25 cellular contexts compared by ENCODE assay signal in genomic region chr1:2000432-2000831, GRCh38. TPM values are rescaled to one million over a fixed set of nuclear protein-coding genes. Genes with fewer than 3 reads are reported as not detected.
"Had no signal": no experiment of that assay in that cellular context is flagged by ENCODE, and none has a peak within 500 bp of the region (broad histone marks: within the 10 kb centered on the region; RNA-seq: fewer than 3 reads in every experiment).

No MANE protein-coding gene starts in this region.

- H3K4me3 ChIP-seq: MG63 had no signal

- H3K9me3 ChIP-seq: MG63, SK-N-SH had no signal

- H3K27me3 ChIP-seq: MG63 had no signal

- ATAC-seq: T-cell had no signal

- FAIRE-seq: HTR-8/SVneo had no signal

- H3K27ac ChIP-seq: HL-60, RWPE1 had no signal

- DNase-seq: KBM-7, MG63, NCI-H1092, NCI-H1105 treated with DMSO at 0.1 percent for 48 hours, NCI-H1417 treated with DMSO at 0.1 percent for 48 hours, NCI-H146, NCI-H1694 treated with DMSO at 0.1 percent for 48 hours, NCI-H1930, NCI-H2081, NCI-H2171, NCI-H226, NCI-H446, NCI-H510A, NCI-H524 treated with DMSO at 0.1 percent for 48 hours, NCI-H69, NCI-H774, SHP77, SK-N-SH, SW 1271, T-cell had no signal

- H3K36me3 ChIP-seq: MG63 had no signal

RNA-seq across cellular contexts. Expression of gene CFAP74, which starts 3.2 kb away (rescaled TPM):
- total RNA-seq: SK-MEL-5, T-cell had no signal
- polyA plus RNA-seq: IgD-negative memory B cell, SK-N-SH had no signal

RNA-seq across cellular contexts. Expression of gene GABRD, which starts 18.7 kb away (rescaled TPM):
- polyA plus RNA-seq: IgD-negative memory B cell had no signal
